In genomic region chr2:231786917-231787292, GRCh38 we compare ENCODE assay signal across 8 cellular contexts. TPM values are rescaled to one million over a fixed set of nuclear protein-coding genes. Genes with fewer than 3 reads are reported as not detected.
A peak's percentile ranks its signal among the peaks of the same experiment; 100 is the strongest.
DNase-seq lines count a peak whose midpoint lies in the region; ATAC-seq and TF ChIP-seq lines count a peak whose summit lies in the region.

No MANE protein-coding gene starts in this region.

- H3F3A ChIP-seq in Loucy (ENCODE audit: low read depth) (no peaks in the 10 kb centered on the region), neural cell (ENCODE audit: insufficient read depth, low read length, poor library complexity, severe bottlenecking) (no peaks in the 10 kb centered on the region)

- H3K9ac ChIP-seq in BLaER1 (peak overlapping the region; percentile 84), Loucy (ENCODE audit: low read depth, low read length, poor library complexity, severe bottlenecking) (peak overlapping the region; percentile 71), neural cell (ENCODE audit: low read length) (peak overlapping the region; percentile 80)

- H3K9me3 ChIP-seq in BLaER1, result no peaks in the 10 kb centered on the region
- H3K9me3 ChIP-seq in Loucy (ENCODE audit: insufficient read depth, low read depth, low read length), result no peaks in the 10 kb centered on the region
- H3K9me3 ChIP-seq in ectodermal cell (ENCODE audit: control insufficient read depth, low read length), result no peaks in the 10 kb centered on the region
- H3K9me3 ChIP-seq in neural cell (ENCODE audit: low read length), result no peaks in the 10 kb centered on the region

- TF ChIP-seq RAD21 in neural cell (conservative IDR thresholded peaks at IDR 0.05), result no peak

- H3K27me3 ChIP-seq in BLaER1 (no peaks in the 10 kb centered on the region), Loucy (ENCODE audit: insufficient read depth, low read length, poor library complexity, severe bottlenecking) (no peaks in the 10 kb centered on the region), ectodermal cell (ENCODE audit: control insufficient read depth, insufficient read depth, low read length, poor library complexity, severe bottlenecking) (no peaks in the 10 kb centered on the region), neural cell (ENCODE audit: insufficient read depth, low read depth, low read length) (no peaks in the 10 kb centered on the region)

- DNase-seq in germinal center (ENCODE audit: low spot score) (no peak), kidney tubule cell (ENCODE audit: low spot score) (no peak), ecto neural progenitor cell (ENCODE audit: low spot score) (no peak)

- TF ChIP-seq EP300 in neural cell (conservative IDR thresholded peaks at IDR 0.05; ENCODE audit: poor library complexity, severe bottlenecking), result no peak

- peak overlapping the region; percentile 94 for H3K4me3 ChIP-seq in BLaER1
- peak overlapping the region; percentile 89 for H3K4me3 ChIP-seq in Loucy (ENCODE audit: low read length, poor library complexity, severe bottlenecking)
- H3K4me3 ChIP-seq in ectodermal cell (ENCODE audit: insufficient read depth, low read depth, low read length), result peak overlapping the region; percentile 62
- peak overlapping the region; percentile 95 for H3K4me3 ChIP-seq in neural cell (ENCODE audit: low read length)

- 14 to 17% methylated on average over 11 of the region's 11 CpGs for WGBS in ectodermal cell, 2 experiments

- H3K4me1 ChIP-seq in BLaER1 (peaks cover 49% of the 10 kb centered on the region), Loucy (ENCODE audit: insufficient read depth, low read length, poor library complexity, severe bottlenecking) (peaks cover 36% of the 10 kb centered on the region), ectodermal cell (ENCODE audit: control insufficient read depth, insufficient read depth, low read length) (peaks cover 12% of the 10 kb centered on the region)

- peaks cover 61% of the 10 kb centered on the region for H3K79me2 ChIP-seq in Loucy (ENCODE audit: insufficient read depth, low read length)
- H3K79me2 ChIP-seq in neural cell (replicated peaks; ENCODE audit: insufficient read depth, low read length), result peaks cover 34% of the 10 kb centered on the region

- H4K20me1 ChIP-seq in BLaER1 (peaks cover 55% of the 10 kb centered on the region), Loucy (ENCODE audit: insufficient read depth, low read length, poor library complexity, severe bottlenecking) (peaks cover 32% of the 10 kb centered on the region), neural cell (ENCODE audit: insufficient read depth) (no peaks in the 10 kb centered on the region)

- H3K27ac ChIP-seq in BLaER1 (peak overlapping the region; percentile 78), ectodermal cell (ENCODE audit: insufficient read depth, low read depth, low read length, poor library complexity, severe bottlenecking) (no peak overlapping the region), neural cell (ENCODE audit: low read length) (peak overlapping the region; percentile 72)

- H2AFZ ChIP-seq in Loucy (ENCODE audit: low read length) (no peak overlapping the region), neural cell (ENCODE audit: low read depth, low read length) (peak overlapping the region; percentile 77)

- no peaks in the 10 kb centered on the region for H3K9me2 ChIP-seq in Loucy (replicated peaks; ENCODE audit: low read depth, low read length)
- H3K9me2 ChIP-seq in neural cell (ENCODE audit: insufficient read depth, low read length), result no peaks in the 10 kb centered on the region

- peak overlapping the region; percentile 91 for H3K4me2 ChIP-seq in BLaER1
- peak overlapping the region; percentile 99 for H3K4me2 ChIP-seq in Loucy (ENCODE audit: low read depth, low read length, poor library complexity, severe bottlenecking)
- H3K4me2 ChIP-seq in neural cell (ENCODE audit: low read length), result peak overlapping the region; percentile 62

- no peak for ATAC-seq in GM21447 (IDR thresholded peaks at IDR 0.05; ENCODE audit: unreplicated experiment)

- H3K36me3 ChIP-seq in BLaER1 (peaks cover 35% of the 10 kb centered on the region), Loucy (ENCODE audit: insufficient read depth, low read length) (peaks cover 6% of the 10 kb centered on the region; the same call in 1 of the 2 replicates), ectodermal cell (ENCODE audit: control insufficient read depth, insufficient read depth, low read length) (peaks cover 3% of the 10 kb centered on the region), neural cell (ENCODE audit: insufficient read depth, low read length) (no peaks in the 10 kb centered on the region)

- TF ChIP-seq CTCF in Loucy (conservative IDR thresholded peaks at IDR 0.05; ENCODE audit: low read length) (no peak), neural cell (IDR thresholded peaks at IDR 0.05; ENCODE audit: poor library complexity, severe bottlenecking) (no peak)

TF ChIP-seq in neural cell, 6 proteins besides CTCF, POLR2A, EP300 and RAD21:
- no peak for TF ChIP-seq REST (IDR thresholded peaks at IDR 0.05; ENCODE audit: borderline replicate concordance)
- TF ChIP-seq MXI1 (conservative IDR thresholded peaks at IDR 0.05; ENCODE audit: poor library complexity, severe bottlenecking), result no peak
- no peak for TF ChIP-seq EZH2 (IDR thresholded peaks at IDR 0.05; ENCODE audit: borderline replicate concordance, insufficient read depth, low read length, poor library complexity, severe bottlenecking)

RNA-seq across cellular contexts. Expression of gene COPS7B, which starts 0.7 kb away (rescaled TPM):
- 82.2 TPM for polyA plus RNA-seq in ectodermal cell (2013, experiment 1 of 4)
- polyA plus RNA-seq in ectodermal cell (2013, experiment 2 of 4), result 80.3 TPM
- 65.3 TPM for polyA plus RNA-seq in ectodermal cell (2013, experiment 3 of 4)
- polyA plus RNA-seq in ectodermal cell (2013, experiment 4 of 4), result 70.8 TPM
- 21.9 and 23.8 TPM in 2 replicates for polyA plus RNA-seq in neural cell
- 31.9 and 33.6 TPM in 2 replicates for polyA minus RNA-seq in neural cell

RNA-seq across cellular contexts. Expression of gene PDE6D, which starts 5.8 kb away (rescaled TPM):
- polyA plus RNA-seq in ectodermal cell (2013, experiment 1 of 4), result 38.1 TPM
- 33.7 TPM for polyA plus RNA-seq in ectodermal cell (2013, experiment 2 of 4)
- 37.0 TPM for polyA plus RNA-seq in ectodermal cell (2013, experiment 3 of 4)
- polyA plus RNA-seq in ectodermal cell (2013, experiment 4 of 4), result 39.5 TPM
- 127 and 150 TPM in 2 replicates for polyA plus RNA-seq in neural cell
- polyA minus RNA-seq in neural cell, result 55.0 and 56.8 TPM in 2 replicates
